35 cellular contexts compared by ENCODE assay signal in genomic region chr2:78734221-78734620, GRCh38.
"Had no signal": no experiment of that assay in that cellular context is flagged by ENCODE, and none has a peak within 500 bp of the region (broad histone marks: within the 10 kb centered on the region; RNA-seq: fewer than 3 reads in every experiment).

No MANE protein-coding gene starts in this region.

- H3K27ac ChIP-seq: adrenal gland, body of pancreas, esophagus muscularis mucosa, foreskin keratinocyte, gastrocnemius medialis, heart left ventricle had no signal

- H3K27ac Mint-ChIP-seq: activated CD4-positive, alpha-beta memory T cell treated with anti-CD3 and anti-CD28 coated beads for 36 hours; activated CD4-positive, alpha-beta T cell treated with anti-CD3 and anti-CD28 coated beads for 36 hours; activated CD4-positive, alpha-beta T cell treated with anti-CD3 and anti-CD28 coated beads, Interleukin-2, amount 10 ng/mL, durations not matched to agents 24 days and 14 days; activated CD8-positive, alpha-beta memory T cell treated with anti-CD3 and anti-CD28 coated beads, Interleukin-2, amount 10 ng/mL, durations not matched to agents 7 days and 5 days; activated CD8-positive, alpha-beta T cell treated with anti-CD3 and anti-CD28 coated beads, Interleukin-2, amount 10 ng/mL, durations not matched to agents 7 days and 5 days; activated naive CD4-positive, alpha-beta T cell treated with anti-CD3 and anti-CD28 coated beads for 36 hours; activated naive CD4-positive, alpha-beta T cell treated with anti-CD3 and anti-CD28 coated beads, Interleukin-2, amount 50 U/mL, for 24 hours; activated naive CD8-positive, alpha-beta T cell treated with anti-CD3 and anti-CD28 coated beads for 36 hours; activated naive CD8-positive, alpha-beta T cell treated with anti-CD3 and anti-CD28 coated beads, Interleukin-2, amount 50 U/mL, for 24 hours; activated T-helper 1 cell treated with anti-CD3 and anti-CD28 coated beads, Interleukin-12 subunit alpha, Interleukin-12 subunit beta, Interleukin-2, Interleukin-4 antibody, amounts not matched to agents 30 ng/mL and 10 ng/mL and 1 ng/mL, durations not matched to agents 14 hours and 24 hours and 36 hours; activated T-helper 2 cell treated with anti-CD3 and anti-CD28 coated beads, Interferon-gamma antibody, Interleukin-2, Interleukin-4, amounts not matched to agents 10 μg/mL and 5 μg/mL and 100 μg/mL, durations not matched to agents 14 hours and 24 hours and 36 hours; effector memory CD8-positive, alpha-beta T cell; T-helper 17 cell; T-helper 2 cell treated with Interferon-gamma antibody and Interleukin-4, amounts not matched to agents 5 μg/mL and 100 μg/mL, for 36 hours had no signal

- H3K27me3 ChIP-seq: adrenal gland, body of pancreas, esophagus muscularis mucosa, foreskin keratinocyte, gastrocnemius medialis, heart left ventricle had no signal

- H3K4me1 Mint-ChIP-seq: activated CD4-positive, alpha-beta T cell treated with anti-CD3 and anti-CD28 coated beads for 36 hours; activated CD4-positive, alpha-beta T cell treated with anti-CD3 and anti-CD28 coated beads, Interleukin-2, amount 10 ng/mL, durations not matched to agents 24 days and 14 days; activated CD8-positive, alpha-beta memory T cell treated with anti-CD3 and anti-CD28 coated beads, Interleukin-2, amount 10 ng/mL, durations not matched to agents 7 days and 5 days; activated naive CD4-positive, alpha-beta T cell treated with anti-CD3 and anti-CD28 coated beads, Interleukin-2, amount 50 U/mL, for 24 hours; activated naive CD8-positive, alpha-beta T cell treated with anti-CD3 and anti-CD28 coated beads for 36 hours; activated naive CD8-positive, alpha-beta T cell treated with anti-CD3 and anti-CD28 coated beads, Interleukin-2, amount 50 U/mL, for 24 hours; T-helper 17 cell had no signal

- H3K4me3 ChIP-seq: adrenal gland, body of pancreas, esophagus muscularis mucosa, gastrocnemius medialis, heart left ventricle had no signal

- DNase-seq: activated CD4-positive, alpha-beta memory T cell treated with anti-CD3 and anti-CD28 coated beads for 36 hours; activated CD4-positive, alpha-beta T cell treated with anti-CD3 and anti-CD28 coated beads for 36 hours; activated CD4-positive, alpha-beta T cell treated with anti-CD3 and anti-CD28 coated beads, Interleukin-2, amount 10 ng/mL, durations not matched to agents 24 days and 14 days; activated CD4-positive, CD25-positive, alpha-beta regulatory T cell; activated CD4-positive, CD25-positive, alpha-beta regulatory T cell treated with anti-CD3 and anti-CD28 coated beads, Interleukin-2, amount 50 U/mL, for 72 hours; activated CD8-positive, alpha-beta memory T cell treated with anti-CD3 and anti-CD28 coated beads, Interleukin-2, amount 10 ng/mL, durations not matched to agents 7 days and 5 days; activated CD8-positive, alpha-beta memory T cell treated with anti-CD3 and anti-CD28 coated beads, Interleukin-2, amount 50 U/mL, for 4 hours; activated CD8-positive, alpha-beta T cell treated with anti-CD3 and anti-CD28 coated beads, Interleukin-2, amount 10 ng/mL, durations not matched to agents 7 days and 5 days; activated effector memory CD4-positive, alpha-beta T cell treated with anti-CD3 and anti-CD28 coated beads, Interleukin-2, amount 50 U/mL, for 16 hours; activated naive CD4-positive, alpha-beta T cell treated with anti-CD3 and anti-CD28 coated beads for 36 hours; activated naive CD8-positive, alpha-beta T cell treated with anti-CD3 and anti-CD28 coated beads for 36 hours; activated naive CD8-positive, alpha-beta T cell treated with anti-CD3 and anti-CD28 coated beads, Interleukin-2, amount 50 U/mL, for 24 hours; activated T-cell treated with anti-CD3 and anti-CD28 coated beads, Interleukin-2, amount 50 U/mL, for 1 hour; activated T-cell treated with anti-CD3 and anti-CD28 coated beads, Interleukin-2, amount 50 U/mL, for 48 hours; adrenal gland; amygdala; aorta; body of pancreas; caudate nucleus; cortex of kidney; dermis blood vessel endothelial cell; effector CD4-positive, alpha-beta T cell; effector memory CD8-positive, alpha-beta T cell; erythroblast; foreskin keratinocyte; gastrocnemius medialis; glutamatergic neuron; heart left ventricle; T-helper 17 cell; T1000 had no signal

- H3K27me3 Mint-ChIP-seq: activated CD4-positive, alpha-beta memory T cell treated with anti-CD3 and anti-CD28 coated beads for 36 hours; activated CD4-positive, alpha-beta T cell treated with anti-CD3 and anti-CD28 coated beads for 36 hours; activated CD4-positive, alpha-beta T cell treated with anti-CD3 and anti-CD28 coated beads, Interleukin-2, amount 10 ng/mL, durations not matched to agents 24 days and 14 days; activated CD8-positive, alpha-beta memory T cell treated with anti-CD3 and anti-CD28 coated beads, Interleukin-2, amount 10 ng/mL, durations not matched to agents 7 days and 5 days; activated naive CD4-positive, alpha-beta T cell treated with anti-CD3 and anti-CD28 coated beads, Interleukin-2, amount 50 U/mL, for 24 hours; activated naive CD8-positive, alpha-beta T cell treated with anti-CD3 and anti-CD28 coated beads for 36 hours; activated naive CD8-positive, alpha-beta T cell treated with anti-CD3 and anti-CD28 coated beads, Interleukin-2, amount 50 U/mL, for 24 hours; effector memory CD8-positive, alpha-beta T cell; T-helper 17 cell had no signal

- H3K36me3 ChIP-seq: adrenal gland, esophagus muscularis mucosa, gastrocnemius medialis, heart left ventricle had no signal

- H3K4me1 ChIP-seq: adrenal gland, body of pancreas, esophagus muscularis mucosa, foreskin keratinocyte, gastrocnemius medialis, heart left ventricle had no signal

- H3K9me3 ChIP-seq: adrenal gland, body of pancreas, esophagus muscularis mucosa, gastrocnemius medialis had no signal

- H3K36me3 Mint-ChIP-seq: activated CD4-positive, alpha-beta memory T cell treated with anti-CD3 and anti-CD28 coated beads for 36 hours; activated CD8-positive, alpha-beta memory T cell treated with anti-CD3 and anti-CD28 coated beads, Interleukin-2, amount 10 ng/mL, durations not matched to agents 7 days and 5 days; activated naive CD4-positive, alpha-beta T cell treated with anti-CD3 and anti-CD28 coated beads, Interleukin-2, amount 50 U/mL, for 24 hours; activated naive CD8-positive, alpha-beta T cell treated with anti-CD3 and anti-CD28 coated beads for 36 hours had no signal

- H3K4me3 Mint-ChIP-seq: activated CD4-positive, alpha-beta memory T cell treated with anti-CD3 and anti-CD28 coated beads for 36 hours; activated CD4-positive, alpha-beta T cell treated with anti-CD3 and anti-CD28 coated beads for 36 hours; activated CD4-positive, alpha-beta T cell treated with anti-CD3 and anti-CD28 coated beads, Interleukin-2, amount 10 ng/mL, durations not matched to agents 24 days and 14 days; activated CD8-positive, alpha-beta memory T cell treated with anti-CD3 and anti-CD28 coated beads, Interleukin-2, amount 10 ng/mL, durations not matched to agents 7 days and 5 days; activated CD8-positive, alpha-beta T cell treated with anti-CD3 and anti-CD28 coated beads, Interleukin-2, amount 10 ng/mL, durations not matched to agents 7 days and 5 days; activated naive CD4-positive, alpha-beta T cell treated with anti-CD3 and anti-CD28 coated beads for 36 hours; activated naive CD4-positive, alpha-beta T cell treated with anti-CD3 and anti-CD28 coated beads, Interleukin-2, amount 50 U/mL, for 24 hours; activated naive CD8-positive, alpha-beta T cell treated with anti-CD3 and anti-CD28 coated beads for 36 hours; activated naive CD8-positive, alpha-beta T cell treated with anti-CD3 and anti-CD28 coated beads, Interleukin-2, amount 50 U/mL, for 24 hours; activated T-helper 1 cell treated with anti-CD3 and anti-CD28 coated beads, Interleukin-12 subunit alpha, Interleukin-12 subunit beta, Interleukin-2, Interleukin-4 antibody, amounts not matched to agents 30 ng/mL and 10 ng/mL and 1 ng/mL, durations not matched to agents 14 hours and 24 hours and 36 hours; effector memory CD8-positive, alpha-beta T cell; T-helper 17 cell; T-helper 2 cell treated with Interferon-gamma antibody and Interleukin-4, amounts not matched to agents 5 μg/mL and 100 μg/mL, for 36 hours had no signal

- ATAC-seq: activated CD4-positive, alpha-beta T cell treated with anti-CD3 and anti-CD28 coated beads for 36 hours; activated CD8-positive, alpha-beta memory T cell treated with anti-CD3 and anti-CD28 coated beads, Interleukin-2, amount 10 ng/mL, durations not matched to agents 7 days and 5 days; activated CD8-positive, alpha-beta T cell treated with anti-CD3 and anti-CD28 coated beads, Interleukin-2, amount 10 ng/mL, durations not matched to agents 7 days and 5 days; activated naive CD8-positive, alpha-beta T cell treated with anti-CD3 and anti-CD28 coated beads, Interleukin-2, amount 50 U/mL, for 24 hours; body of pancreas; effector memory CD8-positive, alpha-beta T cell; foreskin keratinocyte; gastrocnemius medialis; heart left ventricle; T-helper 17 cell had no signal
